31 cellular contexts compared by ENCODE assay signal in genomic region chr3:73839032-73839431, GRCh38.
DNase-seq lines count a peak whose midpoint lies in the region; ATAC-seq, FAIRE-seq and TF ChIP-seq lines count a peak whose summit lies in the region.
"Had no signal": no experiment of that assay in that cellular context is flagged by ENCODE, and none has a peak within 500 bp of the region (broad histone marks: within the 10 kb centered on the region; RNA-seq: fewer than 3 reads in every experiment).

No MANE protein-coding gene starts in this region.

- POLR2A ChIA-PET in H1 (lab: Charles Lee; ENCODE audit: partially characterized antibody), result no interaction called here

- no peak overlapping the region for H2BK15ac ChIP-seq in H1 (ENCODE audit: low read length)

- no peak for DNase-seq in H1 (ENCODE audit: low read depth in 1 of 2, low spot score in 2 of 2)
- DNase-seq in activated naive CD8-positive, alpha-beta T cell treated with anti-CD3 and anti-CD28 coated beads, Interleukin-2, amount 50 U/mL, for 24 hours, result no peak
- DNase-seq: 8988T; ACHN; AML-193; BE2C; C1 segment of cervical spinal cord; Caco-2; Calu3; CD4-positive, alpha-beta memory T cell; CD4-positive, alpha-beta T cell; CD4-positive, CD25-positive, alpha-beta regulatory T cell; CD8-positive, alpha-beta memory T cell; CD8-positive, alpha-beta T cell; COR-L47; DMS 273 treated with DMSO at 0.1 percent for 48 hours; DMS153; DMS53; DMS79; DMS79 treated with DMSO at 0.1 percent for 48 hours; DND-41; EL had no signal

- no peak overlapping the region for H3K4ac ChIP-seq in H1 (replicated peaks; ENCODE audit: insufficient read length, low read depth, low read length)

- peaks cover 5 to 7% of the 10 kb centered on the region in 2 experiments; a peak in 2 of 4 replicates for H3K9me3 ChIP-seq in H1 (ENCODE audit: insufficient read depth in 2 of 2, low read depth in 1 of 2, low read length in 1 of 2)
- H3K9me3 ChIP-seq: A549, BE2C had no signal

- H3K14ac ChIP-seq in H1 (ENCODE audit: insufficient read length), result no peak overlapping the region

- no peak for TF ChIP-seq EP300 in H1 (IDR thresholded peaks at IDR 0.05; ENCODE audit: borderline replicate concordance in 1 of 2, low read depth in 2 of 2, low read length in 2 of 2)

- no peak overlapping the region for H4K5ac ChIP-seq in H1 (ENCODE audit: insufficient read length, low read depth, low read length)

- H3K79me2 ChIP-seq in H1 (ENCODE audit: control insufficient read depth in 1 of 2, insufficient read depth in 2 of 2, low read length in 2 of 2), result no peaks in the 10 kb centered on the region

- no peak for TF ChIP-seq CTCF in H1 (IDR thresholded peaks at IDR 0.05; ENCODE audit: control extremely low read depth in 1 of 3, insufficient read depth in 1 of 3, low read depth in 1 of 3, low read length in 3 of 3)

- H2AK5ac ChIP-seq in H1 (ENCODE audit: low read depth, low read length), result no peak overlapping the region

- H2BK12ac ChIP-seq in H1 (ENCODE audit: low read depth, low read length), result no peak overlapping the region

- no peak overlapping the region for H4K8ac ChIP-seq in H1 (ENCODE audit: extremely low read depth, insufficient read depth, low read length)

- no peak overlapping the region for H3K18ac ChIP-seq in H1 (ENCODE audit: extremely low read depth, low read length)

- no peaks in the 10 kb centered on the region for H3K4me1 ChIP-seq in H1 (replicated peaks in 1 of 4; ENCODE audit: control insufficient read depth in 3 of 4, insufficient read depth in 4 of 4, low read length in 3 of 4)
- H3K4me1 ChIP-seq: A549; BE2C; BLaER1; BLaER1 treated with 17β-estradiol and CSF1 and Interleukin-3, amounts not matched to agents 10 nM and 100 nM; Caco-2 had no signal

- no peak for FAIRE-seq in H1 (lab: Jason Lieb, UNC)
- FAIRE-seq: A204.1, A549, D721Med had no signal

- 97% methylated on average over 3 of the region's 3 CpGs; no CpG with 5 or more reads in 1 of the 2 experiments for WGBS in H1 (ENCODE audit: extremely low coverage in 1 of 2, insufficient coverage in 1 of 2, insufficient read length in 1 of 2, insufficient replicate concordance in 2 of 2, low coverage in 1 of 2, low lambda C conversion rate in 2 of 2, missing lambda C conversion rate in 1 of 2), 2 experiments

- no peak overlapping the region for H2BK20ac ChIP-seq in H1 (ENCODE audit: low read length)

- H3K56ac ChIP-seq in H1 (replicated peaks; ENCODE audit: insufficient read length, low read depth, low read length), result no peak overlapping the region

- no peak for ATAC-seq in activated naive CD8-positive, alpha-beta T cell treated with anti-CD3 and anti-CD28 coated beads, Interleukin-2, amount 50 U/mL, for 24 hours
- ATAC-seq: A549; CD8-positive, alpha-beta T cell had no signal

- H3K9ac ChIP-seq in H1 (replicated peaks in 1 of 4; ENCODE audit: extremely low read depth in 1 of 4, low read depth in 3 of 4, low read length in 3 of 4), result no peak overlapping the region
- H3K9ac ChIP-seq: BLaER1; BLaER1 treated with 17β-estradiol and CSF1 and Interleukin-3, amounts not matched to agents 10 nM and 100 nM had no signal

- no peak overlapping the region for H3K4me3 ChIP-seq in H1 (ENCODE audit: extremely low read depth in 1 of 4, insufficient read depth in 2 of 4, low read depth in 3 of 4, low read length in 4 of 4)
- H3K4me3 ChIP-seq: A549; BLaER1; BLaER1 treated with 17β-estradiol and CSF1 and Interleukin-3, amounts not matched to agents 10 nM and 100 nM had no signal

- TF ChIP-seq POLR2A in H1 (IDR thresholded peaks at IDR 0.05; ENCODE audit: control extremely low read depth in 1 of 2, low read depth in 2 of 2, low read length in 2 of 2), result no peak

- no peaks in the 10 kb centered on the region for H3K36me3 ChIP-seq in H1 (ENCODE audit: control insufficient read depth in 2 of 4, insufficient read depth in 4 of 4, low read length in 3 of 4)
- H3K36me3 ChIP-seq: BE2C; BLaER1; BLaER1 treated with 17β-estradiol and CSF1 and Interleukin-3, amounts not matched to agents 10 nM and 100 nM had no signal

- no peak for TF ChIP-seq RAD21 in H1 (IDR thresholded peaks at IDR 0.05 in 1 of 2, conservative IDR thresholded peaks at IDR 0.05 in 1 of 2; ENCODE audit: low read depth in 2 of 2, low read length in 2 of 2)

- H4K20me1 ChIP-seq in H1 (replicated peaks in 1 of 2; ENCODE audit: control insufficient read depth in 1 of 2, insufficient read depth in 2 of 2, low read length in 2 of 2), result no peaks in the 10 kb centered on the region
- H4K20me1 ChIP-seq: BLaER1; BLaER1 treated with 17β-estradiol and CSF1 and Interleukin-3, amounts not matched to agents 10 nM and 100 nM had no signal

- H4K91ac ChIP-seq in H1 (replicated peaks; ENCODE audit: insufficient read length, low read length), result no peak overlapping the region

- no peak overlapping the region for H2AFZ ChIP-seq in H1 (ENCODE audit: low read length)

- H3K4me2 ChIP-seq in H1 (ENCODE audit: insufficient read depth in 1 of 2, low read depth in 2 of 2, low read length in 2 of 2), result no peak overlapping the region
- H3K4me2 ChIP-seq: A549; BLaER1; BLaER1 treated with 17β-estradiol and CSF1 and Interleukin-3, amounts not matched to agents 10 nM and 100 nM had no signal

- H3K27ac Mint-ChIP-seq in activated naive CD8-positive, alpha-beta T cell treated with anti-CD3 and anti-CD28 coated beads, Interleukin-2, amount 50 U/mL, for 24 hours, result no peak overlapping the region
- H3K27ac Mint-ChIP-seq: B cell; CD14-positive monocyte; CD4-positive, alpha-beta memory T cell; CD4-positive, alpha-beta T cell; CD4-positive, CD25-positive, alpha-beta regulatory T cell; CD8-positive, alpha-beta memory T cell; CD8-positive, alpha-beta T cell had no signal

- H3K36me3 Mint-ChIP-seq in activated naive CD8-positive, alpha-beta T cell treated with anti-CD3 and anti-CD28 coated beads, Interleukin-2, amount 50 U/mL, for 24 hours (ENCODE audit: low read depth), result no peaks in the 10 kb centered on the region
- H3K36me3 Mint-ChIP-seq: CD14-positive monocyte; CD4-positive, alpha-beta memory T cell; CD4-positive, CD25-positive, alpha-beta regulatory T cell; CD8-positive, alpha-beta memory T cell; CD8-positive, alpha-beta T cell had no signal

- H2BK120ac ChIP-seq in H1 (replicated peaks; ENCODE audit: low read depth, low read length), result no peak overlapping the region

- H3K4me3 Mint-ChIP-seq in activated naive CD8-positive, alpha-beta T cell treated with anti-CD3 and anti-CD28 coated beads, Interleukin-2, amount 50 U/mL, for 24 hours, result no peak overlapping the region
- H3K4me3 Mint-ChIP-seq: B cell; CD14-positive monocyte; CD4-positive, alpha-beta memory T cell; CD4-positive, alpha-beta T cell; CD4-positive, CD25-positive, alpha-beta regulatory T cell; CD8-positive, alpha-beta memory T cell; CD8-positive, alpha-beta T cell had no signal

- CTCF ChIA-PET in H1 (lab: Charles Lee; ENCODE audit: partially characterized antibody), result interaction anchor here (0.9 to 1.5 kb wide), 2 partner anchors 10 to 23 kb away, joined by 3 to 5 read pairs; no protein-coding TSS in a partner anchor

- no peaks in the 10 kb centered on the region for H3K23me2 ChIP-seq in H1 (ENCODE audit: low read depth, low read length)

- H3K79me1 ChIP-seq in H1 (ENCODE audit: low read depth, low read length), result no peaks in the 10 kb centered on the region

- H3K4me1 Mint-ChIP-seq in activated naive CD8-positive, alpha-beta T cell treated with anti-CD3 and anti-CD28 coated beads, Interleukin-2, amount 50 U/mL, for 24 hours, result no peaks in the 10 kb centered on the region
- H3K4me1 Mint-ChIP-seq: B cell; CD14-positive monocyte; CD4-positive, alpha-beta memory T cell; CD4-positive, CD25-positive, alpha-beta regulatory T cell; CD8-positive, alpha-beta memory T cell had no signal

- no peak overlapping the region for H3K27ac ChIP-seq in H1 (ENCODE audit: low read depth, low read length)
- H3K27ac ChIP-seq: 22Rv1; A549; BLaER1; BLaER1 treated with 17β-estradiol and CSF1 and Interleukin-3, amounts not matched to agents 10 nM and 100 nM; C4-2B had no signal

- H3K27me3 ChIP-seq in H1 (replicated peaks in 1 of 4; ENCODE audit: control insufficient read depth in 3 of 4, extremely low read depth in 1 of 4, insufficient read depth in 3 of 4, low read length in 3 of 4), result no peaks in the 10 kb centered on the region
- H3K27me3 ChIP-seq: BE2C; BLaER1; BLaER1 treated with 17β-estradiol and CSF1 and Interleukin-3, amounts not matched to agents 10 nM and 100 nM had no signal

- no peak overlapping the region for H2BK5ac ChIP-seq in H1 (ENCODE audit: low read depth, low read length)

- no peaks in the 10 kb centered on the region for H3K27me3 Mint-ChIP-seq in activated naive CD8-positive, alpha-beta T cell treated with anti-CD3 and anti-CD28 coated beads, Interleukin-2, amount 50 U/mL, for 24 hours
- H3K27me3 Mint-ChIP-seq: B cell; CD4-positive, alpha-beta memory T cell; CD4-positive, alpha-beta T cell; CD4-positive, CD25-positive, alpha-beta regulatory T cell had no signal

- H3K9me3 Mint-ChIP-seq in activated naive CD8-positive, alpha-beta T cell treated with anti-CD3 and anti-CD28 coated beads, Interleukin-2, amount 50 U/mL, for 24 hours, result peaks cover 32% of the 10 kb centered on the region

- H3K23ac ChIP-seq in H1 (ENCODE audit: insufficient read length), result no peak overlapping the region
